In the genomic region with DNA sequence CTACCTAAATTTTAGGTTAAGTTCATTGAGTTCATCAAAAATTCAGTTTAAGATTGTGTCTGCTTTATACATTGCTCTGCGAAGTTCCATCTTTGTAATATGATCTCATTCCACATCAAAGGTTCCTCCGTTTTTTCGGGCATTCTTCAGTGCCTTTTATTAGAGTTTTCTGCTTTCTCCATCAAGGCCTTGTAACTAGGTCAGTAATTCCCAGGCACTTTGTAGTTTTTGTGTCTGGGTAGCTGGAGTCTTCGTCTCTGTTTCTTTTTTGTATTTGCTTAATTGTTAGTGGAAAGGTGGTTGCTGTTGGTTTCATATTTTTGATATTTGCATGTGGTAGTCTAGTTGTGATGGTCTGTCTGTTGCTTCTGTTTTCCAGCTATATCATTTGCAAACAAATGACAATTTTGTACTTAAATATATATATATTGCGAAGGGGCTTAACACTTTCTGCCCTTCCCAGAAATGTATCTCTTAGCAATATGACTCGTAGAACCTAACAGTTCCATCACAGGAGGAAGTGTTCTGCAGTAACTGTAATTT, we compare ENCODE assay signal across 9 cellular contexts.
A peak's percentile ranks its signal among the peaks of the same experiment; 100 is the strongest.
DNase-seq lines count a peak whose midpoint lies in the region; ATAC-seq and TF ChIP-seq lines count a peak whose summit lies in the region.
"Had no signal": no experiment of that assay in that cellular context is flagged by ENCODE, and none has a peak within 500 bp of the region (broad histone marks: within the 10 kb centered on the region; RNA-seq: fewer than 3 reads in every experiment).

No MANE protein-coding gene starts in this region.

- DNase-seq in activated CD8-positive, alpha-beta T cell treated with anti-CD3 and anti-CD28 coated beads for 36 hours: no peak
- DNase-seq in RWPE1 (ENCODE audit: low spot score) (no peak), osteoblast (ENCODE audit: insufficient read length, low spot score, missing footprints) (no peak), SKM-1 (lab: John Stamatoyannopoulos, UW; ENCODE audit: unreplicated experiment) (no peak), osteocyte (ENCODE audit: extremely low spot score, unreplicated experiment) (no peak)

- H3K36me3 Mint-ChIP-seq in activated CD8-positive, alpha-beta T cell treated with anti-CD3 and anti-CD28 coated beads for 36 hours (ENCODE audit: low read depth): peaks cover 30% of the 10 kb centered on the region
- H3K36me3 Mint-ChIP-seq in osteocyte (ENCODE audit: unreplicated experiment): peaks cover 3% of the 10 kb centered on the region

- H3K36me3 ChIP-seq in rectal smooth muscle tissue (ENCODE audit: control insufficient read depth, insufficient read depth, low read length): no peaks in the 10 kb centered on the region
- no peaks in the 10 kb centered on the region for H3K36me3 ChIP-seq in osteoblast (ENCODE audit: insufficient read depth, low read length)
- H3K36me3 ChIP-seq: cardiac muscle cell had no signal

- H3K27me3 ChIP-seq in rectal smooth muscle tissue (ENCODE audit: control insufficient read depth, insufficient read depth, low read length): no peaks in the 10 kb centered on the region
- H3K27me3 ChIP-seq in osteoblast (ENCODE audit: insufficient read depth, low read length): no peaks in the 10 kb centered on the region
- H3K27me3 ChIP-seq: cardiac muscle cell had no signal

- peaks cover 71% of the 10 kb centered on the region for H4K20me1 ChIP-seq in osteoblast (ENCODE audit: insufficient read depth, low read length)

- H3K9me3 Mint-ChIP-seq in activated CD8-positive, alpha-beta T cell treated with anti-CD3 and anti-CD28 coated beads for 36 hours: no peaks in the 10 kb centered on the region
- H3K9me3 Mint-ChIP-seq in osteocyte (ENCODE audit: unreplicated experiment): no peaks in the 10 kb centered on the region

- CTCF ChIA-PET in activated CD8-positive, alpha-beta T cell treated with anti-CD3 and anti-CD28 coated beads for 36 hours (lab: Charles Lee): interaction anchor here (0.8 to 2.2 kb wide), 6 partner anchors 8 to 168 kb away, joined by 3 to 6 read pairs (median 6); no protein-coding TSS in a partner anchor
- CTCF ChIA-PET in RWPE1 (lab: Yijun Ruan, JAX): no interaction called here

- intact Hi-C loops in activated CD8-positive, alpha-beta T cell treated with anti-CD3 and anti-CD28 coated beads for 36 hours (cut with micrococcal nuclease): loop anchor here (5.0 kb wide), 2 partner anchors 53 to 113 kb away; a partner anchor contains a TSS

- H3K27ac Mint-ChIP-seq in activated CD8-positive, alpha-beta T cell treated with anti-CD3 and anti-CD28 coated beads for 36 hours: peak overlapping the region; percentile 92
- no peak overlapping the region for H3K27ac Mint-ChIP-seq in osteocyte (ENCODE audit: unreplicated experiment)

- peak overlapping the region; percentile 57 for H3K27ac ChIP-seq in rectal smooth muscle tissue (ENCODE audit: low read depth, low read length)
- no peak overlapping the region for H3K27ac ChIP-seq in RWPE1
- no peak overlapping the region for H3K27ac ChIP-seq in osteoblast (ENCODE audit: low read depth, low read length)
- H3K27ac ChIP-seq: cardiac muscle cell had no signal

- peak; percentile 23 for ATAC-seq in GM19035 (IDR thresholded peaks at IDR 0.05; ENCODE audit: unreplicated experiment)
- ATAC-seq in HG02943 (IDR thresholded peaks at IDR 0.05; ENCODE audit: low read depth, unreplicated experiment): peak; percentile 31
- no peak for ATAC-seq in activated CD8-positive, alpha-beta T cell treated with anti-CD3 and anti-CD28 coated beads for 36 hours

- H3K4me2 ChIP-seq in osteoblast (ENCODE audit: insufficient read depth, low read length): no peak overlapping the region

- H3K9ac ChIP-seq in rectal smooth muscle tissue (ENCODE audit: low read length): no peak overlapping the region

- no peak for TF ChIP-seq CTCF in activated CD8-positive, alpha-beta T cell treated with anti-CD3 and anti-CD28 coated beads for 36 hours (IDR thresholded peaks at IDR 0.05)
- TF ChIP-seq CTCF in RWPE1 (conservative IDR thresholded peaks at IDR 0.05; ENCODE audit: low read depth) (no peak), osteoblast (IDR thresholded peaks at IDR 0.05; ENCODE audit: extremely low read depth, low read depth, low read length) (no peak), osteocyte (IDR thresholded peaks at IDR 0.05) (no peak)

- peaks cover 87% of the 10 kb centered on the region for H3K79me2 ChIP-seq in osteoblast (ENCODE audit: insufficient read depth, low read length)

- H3K4me1 Mint-ChIP-seq in activated CD8-positive, alpha-beta T cell treated with anti-CD3 and anti-CD28 coated beads for 36 hours (ENCODE audit: low read depth): peaks cover 86% of the 10 kb centered on the region
- H3K4me1 Mint-ChIP-seq in osteocyte (ENCODE audit: unreplicated experiment): peaks cover 29% of the 10 kb centered on the region

- no peak overlapping the region for H3K4me3 ChIP-seq in rectal smooth muscle tissue (ENCODE audit: low read length)
- no peak overlapping the region for H3K4me3 ChIP-seq in osteoblast (ENCODE audit: insufficient read depth, low read length)
- H3K4me3 ChIP-seq: cardiac muscle cell had no signal

- no peak overlapping the region for H2AFZ ChIP-seq in osteoblast (ENCODE audit: low read length)

- H3K4me1 ChIP-seq in rectal smooth muscle tissue (ENCODE audit: control insufficient read depth, insufficient read depth, low read length) (peaks cover 24% of the 10 kb centered on the region), osteoblast (ENCODE audit: insufficient read depth, low read length) (peaks cover 27% of the 10 kb centered on the region)

- peak overlapping the region; percentile 55 for H3K4me3 Mint-ChIP-seq in activated CD8-positive, alpha-beta T cell treated with anti-CD3 and anti-CD28 coated beads for 36 hours
- no peak overlapping the region for H3K4me3 Mint-ChIP-seq in osteocyte (ENCODE audit: unreplicated experiment)

- H3K27me3 Mint-ChIP-seq in activated CD8-positive, alpha-beta T cell treated with anti-CD3 and anti-CD28 coated beads for 36 hours: no peaks in the 10 kb centered on the region
- H3K27me3 Mint-ChIP-seq in osteocyte (ENCODE audit: unreplicated experiment): no peaks in the 10 kb centered on the region

- H3K9me3 ChIP-seq in osteoblast (ENCODE audit: low read depth, low read length): no peaks in the 10 kb centered on the region

- POLR2A ChIA-PET in activated CD8-positive, alpha-beta T cell treated with anti-CD3 and anti-CD28 coated beads for 36 hours (lab: Charles Lee): interaction anchor here (1.2 to 1.7 kb wide), 4 partner anchors 13 to 52 kb away, joined by 3 to 8 read pairs (median 4); no protein-coding TSS in a partner anchor
- POLR2A ChIA-PET in RWPE1 (lab: Yijun Ruan, JAX; ENCODE audit: low non-redundant PET): no interaction called here
